30 cellular contexts compared by ENCODE assay signal in the genomic region with DNA sequence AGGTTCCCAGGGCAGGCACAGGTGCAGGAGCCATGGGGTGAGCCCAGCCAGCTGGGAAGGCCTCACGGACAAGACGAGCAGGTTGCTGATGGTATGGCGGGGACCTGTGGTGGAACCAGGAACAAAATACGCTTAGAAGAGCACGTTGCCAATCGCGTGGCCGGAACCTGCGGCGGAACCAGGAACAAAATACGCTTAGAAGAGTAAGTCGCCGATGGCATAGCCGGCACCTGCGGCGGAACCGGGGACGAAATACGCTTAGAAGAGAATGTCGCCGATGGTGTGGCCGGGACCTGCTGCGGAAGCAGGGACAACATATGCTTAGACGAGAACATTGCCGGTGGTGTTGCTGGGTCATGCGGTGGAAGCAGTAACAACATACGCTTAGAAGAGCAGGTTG. TPM values are rescaled to one million over a fixed set of nuclear protein-coding genes. Genes with fewer than 3 reads are reported as not detected.
"Had no signal": no experiment of that assay in that cellular context is flagged by ENCODE, and none has a peak within 500 bp of the region (broad histone marks: within the 10 kb centered on the region; RNA-seq: fewer than 3 reads in every experiment).

No MANE protein-coding gene starts in this region.

- H3K4me1 Mint-ChIP-seq: activated CD4-positive, alpha-beta T cell treated with anti-CD3 and anti-CD28 coated beads for 36 hours; activated CD4-positive, alpha-beta T cell treated with anti-CD3 and anti-CD28 coated beads, Interleukin-2, amount 10 ng/mL, durations not matched to agents 24 days and 14 days; activated naive CD4-positive, alpha-beta T cell treated with anti-CD3 and anti-CD28 coated beads, Interleukin-2, amount 10 ng/mL, durations not matched to agents 7 days and 5 days; activated naive CD8-positive, alpha-beta T cell treated with anti-CD3 and anti-CD28 coated beads, Interleukin-2, amount 10 ng/mL, durations not matched to agents 7 days and 5 days had no signal

- H3K36me3 ChIP-seq: ascending aorta, breast epithelium, cardiac muscle cell, colonic mucosa, gastrocnemius medialis had no signal

- DNase-seq: activated CD4-positive, alpha-beta memory T cell treated with anti-CD3 and anti-CD28 coated beads for 36 hours; activated CD4-positive, alpha-beta T cell treated with anti-CD3 and anti-CD28 coated beads for 36 hours; activated CD4-positive, alpha-beta T cell treated with anti-CD3 and anti-CD28 coated beads, Interleukin-2, amount 10 ng/mL, durations not matched to agents 24 days and 14 days; activated CD4-positive, CD25-positive, alpha-beta regulatory T cell; activated CD4-positive, CD25-positive, alpha-beta regulatory T cell treated with anti-CD3 and anti-CD28 coated beads, Interleukin-2, amount 50 U/mL, for 72 hours; activated CD8-positive, alpha-beta memory T cell treated with anti-CD3 and anti-CD28 coated beads, Interleukin-2, amount 50 U/mL, for 48 hours; activated gamma-delta T cell; activated naive CD4-positive, alpha-beta T cell; activated naive CD4-positive, alpha-beta T cell treated with anti-CD3 and anti-CD28 coated beads, Interleukin-2, amount 10 ng/mL, durations not matched to agents 7 days and 5 days; activated naive CD8-positive, alpha-beta T cell treated with anti-CD3 and anti-CD28 coated beads, Interleukin-2, amount 10 ng/mL, durations not matched to agents 7 days and 5 days; activated T-cell treated with anti-CD3 and anti-CD28 coated beads for 4 hours; activated T-cell treated with anti-CD3 and anti-CD28 coated beads, Interleukin-2, amount 50 U/mL, for 24 hours; activated T-cell treated with anti-CD3 and anti-CD28 coated beads, Interleukin-2, amount 50 U/mL, for 72 hours; central memory CD4-positive, alpha-beta T cell; cerebellar nuclear complex; colonic mucosa; effector CD8-positive, alpha-beta T cell; foreskin keratinocyte; gastrocnemius medialis; T-helper 2 cell had no signal

- H3K4me1 ChIP-seq: ascending aorta, breast epithelium, colonic mucosa, gastrocnemius medialis had no signal

- H3K4me3 Mint-ChIP-seq: activated CD4-positive, alpha-beta memory T cell treated with anti-CD3 and anti-CD28 coated beads for 36 hours; activated CD4-positive, alpha-beta T cell treated with anti-CD3 and anti-CD28 coated beads for 36 hours; activated CD4-positive, alpha-beta T cell treated with anti-CD3 and anti-CD28 coated beads, Interleukin-2, amount 10 ng/mL, durations not matched to agents 24 days and 14 days; activated naive CD4-positive, alpha-beta T cell treated with anti-CD3 and anti-CD28 coated beads, Interleukin-2, amount 10 ng/mL, durations not matched to agents 7 days and 5 days; activated naive CD8-positive, alpha-beta T cell treated with anti-CD3 and anti-CD28 coated beads, Interleukin-2, amount 10 ng/mL, durations not matched to agents 7 days and 5 days; activated T-cell treated with anti-CD3 and anti-CD28 coated beads, Interleukin-2, amount 50 U/mL, for 24 hours; activated T-cell treated with anti-CD3 and anti-CD28 coated beads, Interleukin-2, amount 50 U/mL, for 72 hours; brain had no signal

- H3K27ac Mint-ChIP-seq: activated CD4-positive, alpha-beta memory T cell treated with anti-CD3 and anti-CD28 coated beads for 36 hours; activated CD4-positive, alpha-beta T cell treated with anti-CD3 and anti-CD28 coated beads for 36 hours; activated CD4-positive, alpha-beta T cell treated with anti-CD3 and anti-CD28 coated beads, Interleukin-2, amount 10 ng/mL, durations not matched to agents 24 days and 14 days; activated naive CD4-positive, alpha-beta T cell treated with anti-CD3 and anti-CD28 coated beads, Interleukin-2, amount 10 ng/mL, durations not matched to agents 7 days and 5 days; activated naive CD4-positive, alpha-beta T cell treated with anti-CD3 and anti-CD28 coated beads, Interleukin-2, amount 50 U/mL, for 72 hours; activated naive CD8-positive, alpha-beta T cell treated with anti-CD3 and anti-CD28 coated beads, Interleukin-2, amount 10 ng/mL, durations not matched to agents 7 days and 5 days; activated T-cell treated with anti-CD3 and anti-CD28 coated beads, Interleukin-2, amount 50 U/mL, for 24 hours; activated T-cell treated with anti-CD3 and anti-CD28 coated beads, Interleukin-2, amount 50 U/mL, for 72 hours; brain had no signal

- H3K9me3 ChIP-seq: ascending aorta, colonic mucosa, gastrocnemius medialis had no signal

- H3K4me3 ChIP-seq: ascending aorta, breast epithelium, cardiac muscle cell, colonic mucosa, gastrocnemius medialis had no signal

- H3K27ac ChIP-seq: ascending aorta, breast epithelium, cardiac muscle cell, colonic mucosa, foreskin keratinocyte, gastrocnemius medialis had no signal

- ATAC-seq: activated CD4-positive, alpha-beta T cell treated with anti-CD3 and anti-CD28 coated beads for 36 hours; activated naive CD4-positive, alpha-beta T cell treated with anti-CD3 and anti-CD28 coated beads, Interleukin-2, amount 50 U/mL, for 72 hours; activated T-cell treated with anti-CD3 and anti-CD28 coated beads, Interleukin-2, amount 50 U/mL, for 72 hours; esophagus mucosa; foreskin keratinocyte; gastrocnemius medialis had no signal

- H3K27me3 ChIP-seq: ascending aorta, breast epithelium, cardiac muscle cell, colonic mucosa, foreskin keratinocyte, gastrocnemius medialis had no signal

- H3K27me3 Mint-ChIP-seq: activated CD4-positive, alpha-beta memory T cell treated with anti-CD3 and anti-CD28 coated beads for 36 hours; activated CD4-positive, alpha-beta T cell treated with anti-CD3 and anti-CD28 coated beads for 36 hours had no signal

- H3K36me3 Mint-ChIP-seq: activated CD4-positive, alpha-beta memory T cell treated with anti-CD3 and anti-CD28 coated beads for 36 hours; activated naive CD4-positive, alpha-beta T cell treated with anti-CD3 and anti-CD28 coated beads, Interleukin-2, amount 10 ng/mL, durations not matched to agents 7 days and 5 days; activated naive CD8-positive, alpha-beta T cell treated with anti-CD3 and anti-CD28 coated beads, Interleukin-2, amount 10 ng/mL, durations not matched to agents 7 days and 5 days; brain had no signal

RNA-seq across cellular contexts. Expression of gene SPATA31E1, which starts 23.5 kb away (rescaled TPM):
- total RNA-seq: activated CD4-positive, alpha-beta memory T cell treated with anti-CD3 and anti-CD28 coated beads for 36 hours; activated CD4-positive, alpha-beta T cell treated with anti-CD3 and anti-CD28 coated beads for 36 hours; activated CD4-positive, alpha-beta T cell treated with anti-CD3 and anti-CD28 coated beads, Interleukin-2, amount 10 ng/mL, durations not matched to agents 24 days and 14 days; activated naive CD4-positive, alpha-beta T cell treated with anti-CD3 and anti-CD28 coated beads, Interleukin-2, amount 50 U/mL, for 72 hours; activated naive CD8-positive, alpha-beta T cell treated with anti-CD3 and anti-CD28 coated beads, Interleukin-2, amount 10 ng/mL, durations not matched to agents 7 days and 5 days; activated T-cell treated with anti-CD3 and anti-CD28 coated beads, Interleukin-2, amount 50 U/mL, for 72 hours; ascending aorta; breast epithelium; cardiac muscle cell; dermis microvascular lymphatic vessel endothelial cell; epithelial cell of proximal tubule; esophagus mucosa; foreskin keratinocyte; gastrocnemius medialis; glomerular endothelial cell; T-helper 1 cell treated with Interleukin-12 subunit alpha and Interleukin-12 subunit beta and Interleukin-4 antibody, amounts not matched to agents 30 ng/mL and 1 ng/mL, for 36 hours had no signal
- polyA plus RNA-seq: cardiac muscle cell, foreskin keratinocyte had no signal

RNA-seq across cellular contexts. Expression of gene SPATA31C1, which starts 58.6 kb away (rescaled TPM):
- total RNA-seq: activated CD4-positive, alpha-beta memory T cell treated with anti-CD3 and anti-CD28 coated beads for 36 hours; activated CD4-positive, alpha-beta T cell treated with anti-CD3 and anti-CD28 coated beads for 36 hours; activated CD4-positive, alpha-beta T cell treated with anti-CD3 and anti-CD28 coated beads, Interleukin-2, amount 10 ng/mL, durations not matched to agents 24 days and 14 days; activated naive CD4-positive, alpha-beta T cell treated with anti-CD3 and anti-CD28 coated beads, Interleukin-2, amount 50 U/mL, for 72 hours; activated naive CD8-positive, alpha-beta T cell treated with anti-CD3 and anti-CD28 coated beads, Interleukin-2, amount 10 ng/mL, durations not matched to agents 7 days and 5 days; activated T-cell treated with anti-CD3 and anti-CD28 coated beads, Interleukin-2, amount 50 U/mL, for 72 hours; ascending aorta; breast epithelium; cardiac muscle cell; colonic mucosa; dermis microvascular lymphatic vessel endothelial cell; epithelial cell of proximal tubule; esophagus mucosa; foreskin keratinocyte; gastrocnemius medialis; glomerular endothelial cell; T-helper 1 cell treated with Interleukin-12 subunit alpha and Interleukin-12 subunit beta and Interleukin-4 antibody, amounts not matched to agents 30 ng/mL and 1 ng/mL, for 36 hours had no signal
- polyA plus RNA-seq: cardiac muscle cell, foreskin keratinocyte had no signal
